In genomic region chr2:64817453-64817852, GRCh38 we compare ENCODE assay signal across 1 cellular context.
TF ChIP-seq lines count a peak whose summit lies in the region.

No MANE protein-coding gene starts in this region.

TF ChIP-seq in K562, 482 proteins besides CTCF, POLR2A, EP300 and RAD21:
- TF ChIP-seq ETS1 (conservative IDR thresholded peaks at IDR 0.05; ENCODE audit: control insufficient read depth, low read depth, low read length) (no peak), MAFG (tag; conservative IDR thresholded peaks at IDR 0.05) (no peak), ZNF121 (CRISPR knock-in tag; conservative IDR thresholded peaks at IDR 0.05) (peak; percentile 29; the same call in 1 of the 2 replicates), SNAPC5 (CRISPR knock-in tag; IDR thresholded peaks at IDR 0.05) (no peak), ZNF239 (CRISPR knock-in tag; IDR thresholded peaks at IDR 0.05) (no peak), CTBP1 (IDR thresholded peaks at IDR 0.05; ENCODE audit: borderline replicate concordance) (no peak), GTF3C2 (IDR thresholded peaks at IDR 0.05; ENCODE audit: borderline replicate concordance, extremely low read depth, insufficient read length) (no peak), PREB (CRISPR knock-in tag; IDR thresholded peaks at IDR 0.05) (no peak)
